Comparison of ENCODE assay signal across 8 cellular contexts in the genomic region with DNA sequence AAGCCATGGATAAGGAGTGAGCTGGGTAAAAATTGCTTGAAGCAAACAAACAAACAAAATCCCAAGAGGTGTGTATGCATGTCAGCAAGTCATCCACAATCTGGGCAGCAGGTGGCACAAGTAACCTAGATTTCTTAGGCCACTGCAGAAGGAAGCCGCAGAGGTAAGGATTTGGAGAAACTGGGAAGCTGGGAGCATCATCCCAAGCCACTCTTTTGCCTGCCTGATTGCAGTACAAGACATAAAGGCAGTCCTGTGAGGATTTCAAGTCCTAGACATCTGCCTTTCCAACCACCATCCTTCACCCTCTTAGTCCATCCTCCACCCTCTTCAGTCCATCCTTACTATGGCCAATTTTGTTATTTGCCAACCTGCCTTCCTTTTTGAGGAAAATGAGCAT.
DNase-seq lines count a peak whose midpoint lies in the region; ATAC-seq and TF ChIP-seq lines count a peak whose summit lies in the region.

No MANE protein-coding gene starts in this region.

- DNase-seq in SKM-1 (lab: John Stamatoyannopoulos, UW; ENCODE audit: unreplicated experiment) = peak; percentile 7
- DNase-seq in SKM-1 treated with dmso at 0.1 percent for 144 hours (lab: John Stamatoyannopoulos, UW; ENCODE audit: unreplicated experiment) = no peak
- peak; percentile 59 for DNase-seq in MG63
- DNase-seq in SJSA1 (ENCODE audit: low read depth in 1 of 2, low spot score in 2 of 2) = peak; percentile 74 to 87
- DNase-seq in endodermal cell = peak; percentile 89
- DNase-seq in mucosa of descending colon = peak in 2 of 3 donors; percentile 69 to 84
- DNase-seq in OCI-M2 (lab: John Stamatoyannopoulos, UW; ENCODE audit: unreplicated experiment) = no peak

- intact Hi-C loops in mucosa of descending colon (cut with DNase I, micrococcal nuclease) = loop anchor here in 1 of 2 donors (10.0 kb wide), 1 partner anchor 134 kb away; no protein-coding TSS in a partner anchor

- H3K36me3 Mint-ChIP-seq in endodermal cell (ENCODE audit: low read depth) = no peaks in the 10 kb centered on the region

- no peak overlapping the region for H3K4me3 ChIP-seq in MG63
- no peak overlapping the region for H3K4me3 ChIP-seq in SJSA1
- no peak overlapping the region for H3K4me3 ChIP-seq in endodermal cell (ENCODE audit: low read length)
- no peak overlapping the region for H3K4me3 ChIP-seq in mucosa of descending colon

- no peak overlapping the region for H3K27ac Mint-ChIP-seq in endodermal cell

- H3K27me3 ChIP-seq in MG63 (no peaks in the 10 kb centered on the region), SJSA1 (replicated peaks) (no peaks in the 10 kb centered on the region), endodermal cell (ENCODE audit: control insufficient read depth, insufficient read depth, low read length, poor library complexity, severe bottlenecking) (no peaks in the 10 kb centered on the region)

- WGBS in endodermal cell (ENCODE audit: insufficient coverage in 1 of 2, insufficient read length in 1 of 2), 2 experiments = 0 to 9% methylated on average over 1 of the region's 1 CpG

- H3K27ac ChIP-seq in SJSA1 (no peak overlapping the region), endodermal cell (ENCODE audit: low read depth, low read length) (no peak overlapping the region)

- H3K36me3 ChIP-seq in MG63 (no peaks in the 10 kb centered on the region), SJSA1 (no peaks in the 10 kb centered on the region), endodermal cell (ENCODE audit: control insufficient read depth, insufficient read depth, low read length) (no peaks in the 10 kb centered on the region), mucosa of descending colon (ENCODE audit: low read depth) (no peaks in the 10 kb centered on the region)

- ATAC-seq in mucosa of descending colon (peak; percentile 57), HG02610 (IDR thresholded peaks at IDR 0.05; ENCODE audit: unreplicated experiment) (no peak)

- no peaks in the 10 kb centered on the region for H3K9me3 Mint-ChIP-seq in endodermal cell

- TF ChIP-seq CTCF in endodermal cell (conservative IDR thresholded peaks at IDR 0.05) (peak; percentile 88), mucosa of descending colon (IDR thresholded peaks at IDR 0.05) (peak; percentile 41)

- H3K4me1 ChIP-seq in SJSA1 (replicated peaks) = peaks cover 39% of the 10 kb centered on the region
- peaks cover 3% of the 10 kb centered on the region for H3K4me1 ChIP-seq in endodermal cell (ENCODE audit: control insufficient read depth, insufficient read depth, low read length)
- H3K4me1 ChIP-seq in mucosa of descending colon (ENCODE audit: low read depth) = no peaks in the 10 kb centered on the region

- no peaks in the 10 kb centered on the region for H3K27me3 Mint-ChIP-seq in endodermal cell (ENCODE audit: insufficient read depth)

- H3K4me1 Mint-ChIP-seq in endodermal cell = peaks cover 22% of the 10 kb centered on the region

- H3K9me3 ChIP-seq in MG63 (no peaks in the 10 kb centered on the region), SJSA1 (replicated peaks) (no peaks in the 10 kb centered on the region), endodermal cell (ENCODE audit: control insufficient read depth, low read length) (no peaks in the 10 kb centered on the region), mucosa of descending colon (no peaks in the 10 kb centered on the region)

- H3K4me3 Mint-ChIP-seq in endodermal cell = no peak overlapping the region

- H3K9ac ChIP-seq in endodermal cell (ENCODE audit: extremely low read depth, low read length, poor library complexity, severe bottlenecking) = no peak overlapping the region

Comparison
In these comparisons a context has a peak if more than half of its experiments do, and no peak if none do; other contexts are left out.
1. DNase-seq: peak in SKM-1 (single experiment), MG63 (single experiment), SJSA1 (2 of 2), endodermal cell (single experiment) and mucosa of descending colon (2 of 3); none in SKM-1 treated with dmso at 0.1 percent for 144 hours (single experiment) and OCI-M2 (single experiment).